ENCODE assay signal across 13 cellular contexts in genomic region chr1:118483245-118484006, GRCh38.
"Had no signal": no experiment of that assay in that cellular context is flagged by ENCODE, and none has a peak within 500 bp of the region (broad histone marks: within the 10 kb centered on the region; RNA-seq: fewer than 3 reads in every experiment).

No MANE protein-coding gene starts in this region.

- H3K4me1 ChIP-seq: pancreas, tibial nerve had no signal

- H3K4me2 ChIP-seq: neural progenitor cell had no signal

- H3K36me3 ChIP-seq: neural progenitor cell, pancreas, tibial nerve had no signal

- H3K9ac ChIP-seq: neural progenitor cell had no signal

- H3K27me3 ChIP-seq: neural progenitor cell, pancreas, tibial nerve had no signal

- H3K27ac ChIP-seq: coronary artery, neural progenitor cell, pancreas, skin epidermis, tibial nerve had no signal

- H3K9me3 ChIP-seq: pancreas, tibial nerve had no signal

- DNase-seq: activated CD4-positive, alpha-beta T cell treated with anti-CD3 and anti-CD28 coated beads for 48 hours; activated naive CD4-positive, alpha-beta T cell treated with anti-CD3 and anti-CD28 coated beads for 36 hours; kidney; midbrain; pancreas; T-helper 9 cell had no signal

- FAIRE-seq: kidney, pancreas had no signal

- H2AFZ ChIP-seq: neural progenitor cell had no signal

- ATAC-seq: activated T-helper 17 cell treated with anti-CD3 and anti-CD28 coated beads, Interleukin-2, amount 50 U/mL, for 72 hours; esophagus mucosa; pancreas; stimulated activated effector memory CD8-positive, alpha-beta T cell treated with anti-CD3 and anti-CD28 coated beads, Interleukin-12 subunit alpha, Interleukin-12 subunit beta, amount 100 ng/mL, for 72 hours had no signal

- H3K4me3 ChIP-seq: coronary artery, neural progenitor cell, pancreas, skin epidermis, tibial nerve had no signal
